ENCODE assay signal across 15 cellular contexts in genomic region chr13:27137759-27138158, GRCh38. TPM values are rescaled to one million over a fixed set of nuclear protein-coding genes. Genes with fewer than 3 reads are reported as not detected.
DNase-seq lines count a peak whose midpoint lies in the region; ATAC-seq and TF ChIP-seq lines count a peak whose summit lies in the region.
"Had no signal": no experiment of that assay in that cellular context is flagged by ENCODE, and none has a peak within 500 bp of the region (broad histone marks: within the 10 kb centered on the region; RNA-seq: fewer than 3 reads in every experiment).

No MANE protein-coding gene starts in this region.

- TF ChIP-seq EP300 in gastroesophageal sphincter (IDR thresholded peaks at IDR 0.05): no peak

- peaks cover 0 to 4% (median 0%) of the 10 kb centered on the region in 3 donors for H3K9me3 ChIP-seq in gastroesophageal sphincter
- H3K9me3 ChIP-seq: Peyer's patch had no signal

- H3K27ac ChIP-seq in gastroesophageal sphincter: peak overlapping the region in 1 of 4 donors; percentile 3
- H3K27ac ChIP-seq: Peyer's patch had no signal

- DNase-seq in DMS79 treated with DMSO at 0.1 percent for 48 hours (lab: John Stamatoyannopoulos, UW) (peak; percentile 43), NCI-H446 (lab: John Stamatoyannopoulos, UW) (peak; percentile 3 to 83), fibroblast of peridontal ligament (ENCODE audit: extremely low read depth) (peak; percentile 7), pons (ENCODE audit: low spot score) (peak; percentile 21)
- DNase-seq in activated naive CD4-positive, alpha-beta T cell treated with Interleukin-2 at 50 U/mL for 16 hours: no peak
- no peak for DNase-seq in activated CD4-positive, CD25-positive, alpha-beta regulatory T cell treated with anti-CD3 and anti-CD28 coated beads, Interleukin-2, amount 50 U/mL, for 72 hours
- DNase-seq in stimulated activated CD4-positive, alpha-beta T cell treated with anti-CD3 and anti-CD28 coated beads, Interleukin-4, amount 100 ng/mL, for 4 hours: no peak
- DNase-seq: activated CD4-positive, CD25-positive, alpha-beta regulatory T cell; activated naive CD8-positive, alpha-beta T cell treated with anti-CD3 and anti-CD28 coated beads, Interleukin-2, amount 10 ng/mL, durations not matched to agents 7 days and 5 days; head of caudate nucleus; NCI-H146; NCI-H69; Peyer's patch; T-helper 1 cell had no signal

- WGBS in gastroesophageal sphincter (ENCODE audit: low coverage in 1 of 2), 2 donors: 60 to 78% methylated on average over 1 to 7 of the region's 7 CpGs

- no peak overlapping the region for H3K4me3 ChIP-seq in gastroesophageal sphincter
- H3K4me3 ChIP-seq: Peyer's patch had no signal

- peaks cover 5 to 73% (median 5%) of the 10 kb centered on the region in 3 donors for H3K4me1 ChIP-seq in gastroesophageal sphincter

- H3K27me3 ChIP-seq in gastroesophageal sphincter: no peaks in the 10 kb centered on the region
- H3K27me3 ChIP-seq: Peyer's patch had no signal

- ATAC-seq in gastroesophageal sphincter: no peak

- TF ChIP-seq POLR2A in gastroesophageal sphincter (IDR thresholded peaks at IDR 0.05): no peak

- H3K36me3 ChIP-seq in gastroesophageal sphincter: no peaks in the 10 kb centered on the region
- H3K36me3 ChIP-seq: Peyer's patch had no signal

- TF ChIP-seq CTCF in gastroesophageal sphincter (IDR thresholded peaks at IDR 0.05): no peak

RNA-seq across cellular contexts. Expression of gene USP12, which starts 33.9 kb away (rescaled TPM):
- total RNA-seq in gastroesophageal sphincter: 100 to 1,000 TPM in 1 of 4 donors, 10 to 100 TPM in 3; 55.7 to 116 (median 78.8) TPM

Comparison
In these comparisons a context has a peak if more than half of its experiments do, and no peak if none do; other contexts are left out.
1. DNase-seq: peak in DMS79 treated with DMSO at 0.1 percent for 48 hours (single experiment), NCI-H446 (2 of 2), fibroblast of peridontal ligament (single experiment) and pons (single experiment); none in activated naive CD4-positive, alpha-beta T cell treated with Interleukin-2 at 50 U/mL for 16 hours (single experiment), activated CD4-positive, CD25-positive, alpha-beta regulatory T cell treated with anti-CD3 and anti-CD28 coated beads, Interleukin-2, amount 50 U/mL, for 72 hours (single experiment) and stimulated activated CD4-positive, alpha-beta T cell treated with anti-CD3 and anti-CD28 coated beads, Interleukin-4, amount 100 ng/mL, for 4 hours (0 of 2).